Comparison of ENCODE assay signal across 10 cellular contexts in the genomic region with DNA sequence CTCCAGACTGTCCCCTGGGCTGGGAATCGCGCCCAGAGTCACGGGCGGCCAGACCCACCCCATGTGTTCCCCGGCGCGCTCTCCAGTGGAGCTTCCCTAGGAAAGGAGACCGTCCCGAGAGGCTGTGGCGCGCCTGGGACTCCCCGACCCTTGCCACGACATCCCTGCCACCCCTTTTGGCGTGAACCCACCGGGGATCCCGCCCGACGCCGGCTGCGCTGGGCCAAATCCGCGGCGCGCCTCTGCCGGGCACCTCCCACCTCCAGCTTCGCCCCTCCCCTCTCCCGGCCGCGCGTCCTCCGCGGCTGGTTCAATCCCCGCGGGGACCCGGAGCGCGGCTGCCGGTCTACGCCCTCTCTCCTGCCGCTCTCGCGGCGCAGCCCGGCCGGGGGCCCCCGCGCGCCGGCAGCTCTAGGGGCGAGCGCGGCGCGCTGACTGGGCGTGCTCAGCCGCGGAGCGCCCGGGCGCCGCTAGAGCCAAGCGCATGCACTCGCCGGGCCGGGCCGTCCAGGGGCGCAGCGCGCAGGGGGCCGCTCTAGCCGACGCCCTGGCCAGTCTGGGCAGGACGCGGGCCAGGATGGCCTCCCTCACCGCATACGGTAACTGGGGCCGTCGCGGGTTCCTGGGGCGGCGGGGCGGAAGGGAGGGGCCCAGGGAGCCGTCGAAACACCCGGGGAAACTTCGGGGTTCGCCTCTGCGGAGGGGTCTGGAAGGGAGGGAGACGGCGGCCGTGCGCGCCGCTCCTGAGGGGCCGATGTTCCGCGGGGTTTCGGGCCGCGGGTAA.
A peak's percentile ranks its signal among the peaks of the same experiment; 100 is the strongest.
DNase-seq lines count a peak whose midpoint lies in the region; ATAC-seq and TF ChIP-seq lines count a peak whose summit lies in the region.
"Had no signal": no experiment of that assay in that cellular context is flagged by ENCODE, and none has a peak within 500 bp of the region (broad histone marks: within the 10 kb centered on the region; RNA-seq: fewer than 3 reads in every experiment).

No MANE protein-coding gene starts in this region.

- H3K27me3 Mint-ChIP-seq in Calu3 (ENCODE audit: unreplicated experiment): peaks cover 43% of the 10 kb centered on the region

- peaks cover 15% of the 10 kb centered on the region for H3K36me3 Mint-ChIP-seq in Calu3 (ENCODE audit: insufficient read depth, unreplicated experiment)

- CTCF ChIA-PET in Calu3 (lab: Charles Lee): no interaction called here

- TF ChIP-seq CTCF in Calu3 (IDR thresholded peaks at IDR 0.05; ENCODE audit: unreplicated experiment) (no peak), foreskin fibroblast (IDR thresholded peaks at IDR 0.05; ENCODE audit: low read depth, low read length) (no peak)

- no peaks in the 10 kb centered on the region for H3K9me3 Mint-ChIP-seq in Calu3 (ENCODE audit: low read depth, unreplicated experiment)

- peak overlapping the region; percentile 78 for H3K4me3 Mint-ChIP-seq in Calu3 (ENCODE audit: low read depth, unreplicated experiment)
- H3K4me3 Mint-ChIP-seq: activated CD8-positive, alpha-beta T cell treated with anti-CD3 and anti-CD28 coated beads, Interleukin-2, amount 10 ng/mL, durations not matched to agents 7 days and 5 days had no signal

- peak overlapping the region; percentile 18 to 47 for H3K4me3 ChIP-seq in foreskin fibroblast (ENCODE audit: low read depth in 1 of 2, low read length in 2 of 2)
- H3K4me3 ChIP-seq: lung had no signal

- BruUV-seq in Calu3 (replicated peaks; lab: Mats Ljungman, UMichigan): no TSS peak

- H3K4me1 Mint-ChIP-seq in Calu3 (ENCODE audit: low read depth, unreplicated experiment): peaks cover 20% of the 10 kb centered on the region

- ATAC-seq in HG03439 (IDR thresholded peaks at IDR 0.05; ENCODE audit: unreplicated experiment): no peak
- ATAC-seq: activated CD8-positive, alpha-beta T cell treated with anti-CD3 and anti-CD28 coated beads, Interleukin-2, amount 10 ng/mL, durations not matched to agents 7 days and 5 days had no signal

- intact Hi-C loops in Calu3 (cut with micrococcal nuclease; ENCODE audit: unreplicated experiment) (no loop called here), posterior vena cava (cut with DNase I) (no loop called here)

- DNase-seq in Calu3 (peak; percentile 61), NCI-H2171 (lab: John Stamatoyannopoulos, UW) (peak; percentile 57), foreskin fibroblast (peak; percentile 15 to 48), posterior vena cava (ENCODE audit: low spot score) (peak; percentile 75), NCI-H774 (lab: John Stamatoyannopoulos, UW) (no peak), caudate nucleus (lab: John Stamatoyannopoulos, UW) (no peak), GOT3 (lab: John Stamatoyannopoulos, UW) (no peak)
- DNase-seq: activated CD8-positive, alpha-beta T cell treated with anti-CD3 and anti-CD28 coated beads, Interleukin-2, amount 10 ng/mL, durations not matched to agents 7 days and 5 days had no signal

- H3K27ac Mint-ChIP-seq in Calu3 (ENCODE audit: unreplicated experiment): peak overlapping the region; percentile 69
- H3K27ac Mint-ChIP-seq: activated CD8-positive, alpha-beta T cell treated with anti-CD3 and anti-CD28 coated beads, Interleukin-2, amount 10 ng/mL, durations not matched to agents 7 days and 5 days had no signal

- no peak overlapping the region for H3K27ac ChIP-seq in caudate nucleus (ENCODE audit: low read depth, low read length)

Comparison
In these comparisons a context has a peak if more than half of its experiments do, and no peak if none do; other contexts are left out.
1. DNase-seq: peak in Calu3 (single experiment), NCI-H2171 (single experiment), foreskin fibroblast (2 of 2) and posterior vena cava (single experiment); none in NCI-H774 (single experiment), caudate nucleus (0 of 61) and GOT3 (single experiment).